1 cellular context compared by ENCODE assay signal in the genomic region with DNA sequence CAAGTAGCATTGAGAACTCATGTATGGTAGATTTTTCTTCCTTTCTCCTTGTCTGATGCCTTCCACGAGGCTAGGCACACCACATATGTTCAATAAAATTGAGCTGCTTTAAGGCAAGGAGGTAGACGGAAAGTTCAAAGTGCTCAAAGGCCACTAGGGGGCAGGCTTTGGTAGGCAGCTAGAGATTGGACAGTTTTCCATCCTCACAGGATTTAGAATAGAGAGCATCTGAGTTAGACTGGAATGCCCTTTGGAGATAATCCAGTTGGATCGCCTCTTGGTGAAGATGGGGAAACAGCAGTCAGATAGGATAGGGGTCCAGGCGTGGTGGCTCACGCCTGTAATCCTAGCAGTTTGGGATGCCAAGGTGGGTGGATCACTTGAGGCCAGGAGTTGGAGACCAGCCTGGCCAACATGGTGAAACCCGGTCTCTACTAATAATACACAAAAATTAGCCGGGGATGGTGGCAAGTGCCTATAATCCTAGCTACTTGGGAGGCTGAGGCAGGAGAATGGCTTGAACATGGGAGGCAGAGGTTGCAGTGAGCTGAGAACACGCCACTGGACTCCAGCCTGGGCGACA.
TF ChIP-seq lines count a peak whose summit lies in the region.

No MANE protein-coding gene starts in this region.

TF ChIP-seq in GM23338, 12 proteins besides CTCF, POLR2A, EP300 and RAD21 (continued from another document):
- TF ChIP-seq, protein P1, sequence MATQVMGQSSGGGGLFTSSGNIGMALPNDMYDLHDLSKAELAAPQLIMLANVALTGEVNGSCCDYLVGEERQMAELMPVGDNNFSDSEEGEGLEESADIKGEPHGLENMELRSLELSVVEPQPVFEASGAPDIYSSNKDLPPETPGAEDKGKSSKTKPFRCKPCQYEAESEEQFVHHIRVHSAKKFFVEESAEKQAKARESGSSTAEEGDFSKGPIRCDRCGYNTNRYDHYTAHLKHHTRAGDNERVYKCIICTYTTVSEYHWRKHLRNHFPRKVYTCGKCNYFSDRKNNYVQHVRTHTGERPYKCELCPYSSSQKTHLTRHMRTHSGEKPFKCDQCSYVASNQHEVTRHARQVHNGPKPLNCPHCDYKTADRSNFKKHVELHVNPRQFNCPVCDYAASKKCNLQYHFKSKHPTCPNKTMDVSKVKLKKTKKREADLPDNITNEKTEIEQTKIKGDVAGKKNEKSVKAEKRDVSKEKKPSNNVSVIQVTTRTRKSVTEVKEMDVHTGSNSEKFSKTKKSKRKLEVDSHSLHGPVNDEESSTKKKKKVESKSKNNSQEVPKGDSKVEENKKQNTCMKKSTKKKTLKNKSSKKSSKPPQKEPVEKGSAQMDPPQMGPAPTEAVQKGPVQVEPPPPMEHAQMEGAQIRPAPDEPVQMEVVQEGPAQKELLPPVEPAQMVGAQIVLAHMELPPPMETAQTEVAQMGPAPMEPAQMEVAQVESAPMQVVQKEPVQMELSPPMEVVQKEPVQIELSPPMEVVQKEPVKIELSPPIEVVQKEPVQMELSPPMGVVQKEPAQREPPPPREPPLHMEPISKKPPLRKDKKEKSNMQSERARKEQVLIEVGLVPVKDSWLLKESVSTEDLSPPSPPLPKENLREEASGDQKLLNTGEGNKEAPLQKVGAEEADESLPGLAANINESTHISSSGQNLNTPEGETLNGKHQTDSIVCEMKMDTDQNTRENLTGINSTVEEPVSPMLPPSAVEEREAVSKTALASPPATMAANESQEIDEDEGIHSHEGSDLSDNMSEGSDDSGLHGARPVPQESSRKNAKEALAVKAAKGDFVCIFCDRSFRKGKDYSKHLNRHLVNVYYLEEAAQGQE (IDR thresholded peaks at IDR 0.05; ENCODE audit: unreplicated experiment) = no peak
- TF ChIP-seq CREB1 (CRISPR knock-in tag; IDR thresholded peaks at IDR 0.05; ENCODE audit: low read depth) (no peak), STAT1 (IDR thresholded peaks at IDR 0.05; ENCODE audit: unreplicated experiment) (no peak), JUNB (IDR thresholded peaks at IDR 0.05; ENCODE audit: unreplicated experiment) (no peak), ZNF331 (CRISPR knock-in tag; IDR thresholded peaks at IDR 0.05; ENCODE audit: low read depth) (no peak), POLR2AphosphoS5 (IDR thresholded peaks at IDR 0.05; ENCODE audit: low read depth) (no peak)
- TF ChIP-seq, protein P2, sequence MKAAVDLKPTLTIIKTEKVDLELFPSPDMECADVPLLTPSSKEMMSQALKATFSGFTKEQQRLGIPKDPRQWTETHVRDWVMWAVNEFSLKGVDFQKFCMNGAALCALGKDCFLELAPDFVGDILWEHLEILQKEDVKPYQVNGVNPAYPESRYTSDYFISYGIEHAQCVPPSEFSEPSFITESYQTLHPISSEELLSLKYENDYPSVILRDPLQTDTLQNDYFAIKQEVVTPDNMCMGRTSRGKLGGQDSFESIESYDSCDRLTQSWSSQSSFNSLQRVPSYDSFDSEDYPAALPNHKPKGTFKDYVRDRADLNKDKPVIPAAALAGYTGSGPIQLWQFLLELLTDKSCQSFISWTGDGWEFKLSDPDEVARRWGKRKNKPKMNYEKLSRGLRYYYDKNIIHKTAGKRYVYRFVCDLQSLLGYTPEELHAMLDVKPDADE (IDR thresholded peaks at IDR 0.05) = no peak
